Comparison of ENCODE assay signal across 8 cellular contexts in genomic region chr17:16444258-16444886, GRCh38. TPM values are rescaled to one million over a fixed set of nuclear protein-coding genes. Genes with fewer than 3 reads are reported as not detected.
DNase-seq lines count a peak whose midpoint lies in the region; ATAC-seq and TF ChIP-seq lines count a peak whose summit lies in the region.

No MANE protein-coding gene starts in this region.

- CTCF ChIA-PET in MCF 10A (lab: Yijun Ruan, JAX) (interaction anchor here (0.9 to 7.2 kb wide), 3 partner anchors 8 to 80 kb away, joined by 3 to 59 read pairs (median 22); no protein-coding TSS in a partner anchor), mammary epithelial cell (lab: Charles Lee; ENCODE audit: low non-redundant PET) (no interaction called here), PC-9 (lab: Charles Lee) (no interaction called here)

- ATAC-seq in body of pancreas (peak; percentile 36), GM18909 (IDR thresholded peaks at IDR 0.05; ENCODE audit: poor library complexity, unreplicated experiment) (no peak)

- peaks cover 13% of the 10 kb centered on the region for H3K4me1 Mint-ChIP-seq in MCF 10A (ENCODE audit: insufficient read depth, unreplicated experiment)

- BruUV-seq in MCF 10A (replicated peaks; lab: Mats Ljungman, UMichigan) (no TSS peak), mammary epithelial cell (replicated peaks; lab: Mats Ljungman, UMichigan) (no TSS peak), PC-9 (replicated peaks; lab: Mats Ljungman, UMichigan) (no TSS peak)

- H3K27ac ChIP-seq in mammary epithelial cell (ENCODE audit: insufficient read depth, low read depth, low read length) (no peak overlapping the region), body of pancreas (peak overlapping the region; percentile 44 to 53 (median 46)), subcutaneous abdominal adipose tissue (ENCODE audit: low read depth, low read length) (peak overlapping the region; percentile 43), PC-9 (no peak overlapping the region)

- peak; percentile 54 for DNase-seq in MCF 10A (ENCODE audit: unreplicated experiment)
- DNase-seq in mammary epithelial cell: no peak
- peak; percentile 97 for DNase-seq in NCI-H2171 treated with DMSO at 0.1 percent for 48 hours (lab: John Stamatoyannopoulos, UW)
- DNase-seq in body of pancreas: peak; percentile 35 to 75 (median 64)
- DNase-seq in NCI-H345 treated with DMSO at 0.1 percent for 48 hours (lab: John Stamatoyannopoulos, UW; ENCODE audit: unreplicated experiment): no peak
- DNase-seq in PC-9: no peak

- H3K79me2 ChIP-seq in mammary epithelial cell (ENCODE audit: insufficient read depth, low read length) (peaks cover 47% of the 10 kb centered on the region), PC-9 (ENCODE audit: low read depth) (peaks cover 38% of the 10 kb centered on the region)

- no peak overlapping the region for H3K4me3 ChIP-seq in mammary epithelial cell (replicated peaks in 1 of 3; ENCODE audit: insufficient read depth in 1 of 3, low read depth in 2 of 3, low read length in 3 of 3)
- H3K4me3 ChIP-seq in body of pancreas: no peak overlapping the region
- H3K4me3 ChIP-seq in subcutaneous abdominal adipose tissue (ENCODE audit: low read depth in 1 of 5, low read length in 5 of 5): no peak overlapping the region
- no peak overlapping the region for H3K4me3 ChIP-seq in PC-9

- H3K27me3 Mint-ChIP-seq in MCF 10A (ENCODE audit: insufficient read depth, unreplicated experiment): no peaks in the 10 kb centered on the region

- H3K9ac ChIP-seq in mammary epithelial cell (ENCODE audit: insufficient read depth, low read length) (no peak overlapping the region), subcutaneous abdominal adipose tissue (ENCODE audit: low read length in 5 of 5) (no peak overlapping the region)

- no peaks in the 10 kb centered on the region for H3K9me3 ChIP-seq in mammary epithelial cell (replicated peaks; ENCODE audit: insufficient read depth, low read length)
- H3K9me3 ChIP-seq in body of pancreas: no peaks in the 10 kb centered on the region
- H3K9me3 ChIP-seq in subcutaneous abdominal adipose tissue (ENCODE audit: control insufficient read depth in 5 of 5, low read length in 5 of 5): no peaks in the 10 kb centered on the region
- no peaks in the 10 kb centered on the region for H3K9me3 ChIP-seq in PC-9 (ENCODE audit: insufficient read depth, low read depth)

- no peaks in the 10 kb centered on the region for H3K9me3 Mint-ChIP-seq in MCF 10A (ENCODE audit: unreplicated experiment)

- WGBS in mammary epithelial cell (ENCODE audit: low coverage, missing lambda C conversion rate): 96% methylated on average over 5 of the region's 6 CpGs
- WGBS in body of pancreas, 2 donors: 75 to 88% methylated on average over 6 of the region's 6 CpGs

- peaks cover 31% of the 10 kb centered on the region for H3K4me1 ChIP-seq in mammary epithelial cell (ENCODE audit: insufficient read depth, low read length)
- H3K4me1 ChIP-seq in body of pancreas: peaks cover 66% of the 10 kb centered on the region
- H3K4me1 ChIP-seq in subcutaneous abdominal adipose tissue (ENCODE audit: control insufficient read depth in 5 of 5, insufficient read depth in 5 of 5, low read length in 5 of 5): peaks cover 9 to 62% (median 56%) of the 10 kb centered on the region in 5 donors
- peaks cover 20% of the 10 kb centered on the region for H3K4me1 ChIP-seq in PC-9 (replicated peaks; ENCODE audit: insufficient read depth)

- H3K9me2 ChIP-seq in PC-9 (ENCODE audit: insufficient read depth): no peaks in the 10 kb centered on the region

- POLR2A ChIA-PET in MCF 10A (lab: Yijun Ruan, JAX): interaction anchor here (0.7 to 8.4 kb wide), 8 partner anchors 28 to 80 kb away, joined by 3 to 238 read pairs (median 4); partner anchors contain the start of gene UBB
- POLR2A ChIA-PET in PC-9 (lab: Charles Lee; ENCODE audit: unreplicated experiment): no interaction called here

- intact Hi-C loops in MCF 10A (cut with micrococcal nuclease): loop anchor here (5.0 kb wide), 1 partner anchor 82 kb away; no protein-coding TSS in a partner anchor
- intact Hi-C loops in mammary epithelial cell (cut with micrococcal nuclease): no loop called here
- intact Hi-C loops in body of pancreas (cut with DNase I): loop anchor here (10.0 kb wide), 1 partner anchor 50 kb away; no protein-coding TSS in a partner anchor
- intact Hi-C loops in PC-9 (cut with micrococcal nuclease; ENCODE audit: unreplicated experiment): no loop called here

- TF ChIP-seq CTCF in MCF 10A (IDR thresholded peaks at IDR 0.05; ENCODE audit: unreplicated experiment) (no peak), mammary epithelial cell (conservative IDR thresholded peaks at IDR 0.05 in 1 of 2, IDR thresholded peaks at IDR 0.05 in 1 of 2; ENCODE audit: extremely low read depth in 1 of 2, insufficient read depth in 1 of 2, low read depth in 1 of 2, low read length in 2 of 2) (no peak), body of pancreas (IDR thresholded peaks at IDR 0.05) (no peak), PC-9 (conservative IDR thresholded peaks at IDR 0.05) (no peak)

- H2AFZ ChIP-seq in mammary epithelial cell (ENCODE audit: low read depth, low read length) (no peak overlapping the region), PC-9 (no peak overlapping the region)

- no peak overlapping the region for H3K27ac Mint-ChIP-seq in MCF 10A (ENCODE audit: low read depth, unreplicated experiment)

- H3K27me3 ChIP-seq in mammary epithelial cell (ENCODE audit: insufficient read depth, low read length): no peaks in the 10 kb centered on the region
- no peaks in the 10 kb centered on the region for H3K27me3 ChIP-seq in body of pancreas
- no peaks in the 10 kb centered on the region for H3K27me3 ChIP-seq in subcutaneous abdominal adipose tissue (ENCODE audit: control insufficient read depth in 5 of 5, insufficient read depth in 4 of 5, low read length in 5 of 5)
- H3K27me3 ChIP-seq in PC-9 (ENCODE audit: insufficient read depth, low read depth): no peaks in the 10 kb centered on the region

- H4K20me1 ChIP-seq in mammary epithelial cell (ENCODE audit: insufficient read depth, low read length) (peaks cover 10% of the 10 kb centered on the region), PC-9 (ENCODE audit: insufficient read depth) (peaks cover 49% of the 10 kb centered on the region)

- in situ Hi-C loops in mammary epithelial cell (cut with MboI; ENCODE audit: low sequenced_read_pairs in 2 of 2): no loop called here

- H3K36me3 ChIP-seq in mammary epithelial cell (ENCODE audit: insufficient read depth, low read length): peaks cover 54% of the 10 kb centered on the region
- H3K36me3 ChIP-seq in body of pancreas (replicated peaks in 1 of 2; ENCODE audit: insufficient read depth in 1 of 2, low read depth in 2 of 2): peaks cover 0 to 4% of the 10 kb centered on the region in 2 donors
- peaks cover 0 to 69% (median 55%) of the 10 kb centered on the region in 5 donors for H3K36me3 ChIP-seq in subcutaneous abdominal adipose tissue (ENCODE audit: control insufficient read depth in 5 of 5, insufficient read depth in 5 of 5, low read length in 5 of 5)
- peaks cover 38% of the 10 kb centered on the region for H3K36me3 ChIP-seq in PC-9 (ENCODE audit: low read depth)

- H3K4me2 ChIP-seq in mammary epithelial cell (ENCODE audit: insufficient read depth, low read depth, low read length) (no peak overlapping the region), PC-9 (no peak overlapping the region)

- H3K36me3 Mint-ChIP-seq in MCF 10A (ENCODE audit: insufficient read depth, unreplicated experiment): peaks cover 100% of the 10 kb centered on the region

- no peak for TF ChIP-seq POLR2A in body of pancreas (IDR thresholded peaks at IDR 0.05)

- dilution Hi-C loops in mammary epithelial cell (cut with HindIII; ENCODE audit: low sequenced_read_pairs): no loop called here

- peaks cover 65% of the 10 kb centered on the region for H3F3A ChIP-seq in PC-9 (ENCODE audit: insufficient read depth, low read depth)

- no peak overlapping the region for H3K4me3 Mint-ChIP-seq in MCF 10A (ENCODE audit: unreplicated experiment)

RNA-seq across cellular contexts. Expression of gene TRPV2, which starts 29.0 kb away (rescaled TPM):
- total RNA-seq in MCF 10A (2022) (not detected in 2 replicates), mammary epithelial cell (under 1 TPM in 1 of 2 donors, not detected in 1; 0.33 TPM), body of pancreas (10 to 100 TPM in 1 of 2 donors, 1 to 10 TPM in 1; 4.7 to 30.7 TPM), PC-9 (2021) (3.1 and 5.3 TPM in 2 replicates)
- polyA plus RNA-seq in mammary epithelial cell: 0.09 TPM
- not detected for polyA minus RNA-seq in mammary epithelial cell

RNA-seq across cellular contexts. Expression of gene LRRC75A, which starts 47.6 kb away (rescaled TPM):
- total RNA-seq in MCF 10A (2022) (0.29 and 0.30 TPM in 2 replicates), mammary epithelial cell (under 1 TPM; under 0.01 to 0.16 TPM), body of pancreas (1 to 10 TPM; 4.9 to 7.6 TPM), PC-9 (2021) (14.0 and 15.8 TPM in 2 replicates)
- polyA plus RNA-seq in mammary epithelial cell: 0.02 TPM
- not detected for polyA minus RNA-seq in mammary epithelial cell

Comparison
In these comparisons a context has a peak if more than half of its experiments do, and no peak if none do; other contexts are left out.
1. DNase-seq: peak in MCF 10A (single experiment), NCI-H2171 treated with DMSO at 0.1 percent for 48 hours (single experiment) and body of pancreas (4 of 4); none in mammary epithelial cell (single experiment), NCI-H345 treated with DMSO at 0.1 percent for 48 hours (single experiment) and PC-9 (0 of 2).
2. intact Hi-C loops: an anchor here in MCF 10A (5.0 kb wide) and body of pancreas (10.0 kb wide); none called in mammary epithelial cell and PC-9.
3. H3K27ac ChIP-seq: peak in body of pancreas (4 of 4) and subcutaneous abdominal adipose tissue (single experiment); none in mammary epithelial cell (single experiment) and PC-9 (single experiment).